28 cellular contexts compared by ENCODE assay signal in genomic region chr3:13539671-13540070, GRCh38. TPM values are rescaled to one million over a fixed set of nuclear protein-coding genes. Genes with fewer than 3 reads are reported as not detected.
A peak's percentile ranks its signal among the peaks of the same experiment; 100 is the strongest.
DNase-seq lines count a peak whose midpoint lies in the region; ATAC-seq, FAIRE-seq and TF ChIP-seq lines count a peak whose summit lies in the region.
"Had no signal": no experiment of that assay in that cellular context is flagged by ENCODE, and none has a peak within 500 bp of the region (broad histone marks: within the 10 kb centered on the region; RNA-seq: fewer than 3 reads in every experiment).

No MANE protein-coding gene starts in this region.

- H3K9me2 ChIP-seq in hepatocyte (replicated peaks; ENCODE audit: insufficient read depth) = no peaks in the 10 kb centered on the region

- peak overlapping the region; percentile 27 for H3K4me2 ChIP-seq in astrocyte (ENCODE audit: low read length)
- no peak overlapping the region for H3K4me2 ChIP-seq in hepatocyte
- H3K4me2 ChIP-seq: BLaER1 treated with 17β-estradiol and CSF1 and Interleukin-3, amounts not matched to agents 10 nM and 100 nM; KMS-11 had no signal

- H3K27ac Mint-ChIP-seq in astrocyte (ENCODE audit: unreplicated experiment) = peak overlapping the region; percentile 68
- H3K27ac Mint-ChIP-seq: effector memory CD8-positive, alpha-beta T cell; immature natural killer cell; T-helper 1 cell treated with Interleukin-12 subunit alpha and Interleukin-12 subunit beta and Interleukin-4 antibody, amounts not matched to agents 30 μg/mL and 1 μg/mL, for 36 hours had no signal

- peaks cover 6 to 31% (median 13%) of the 10 kb centered on the region in 9 donors for H3K4me1 ChIP-seq in heart right ventricle
- peaks cover 66% of the 10 kb centered on the region for H3K4me1 ChIP-seq in astrocyte (ENCODE audit: insufficient read depth, low read length)
- H3K4me1 ChIP-seq in right cardiac atrium (ENCODE audit: control insufficient read depth, insufficient read depth, low read length) = peaks cover 10% of the 10 kb centered on the region
- H3K4me1 ChIP-seq in uterus = no peaks in the 10 kb centered on the region
- H3K4me1 ChIP-seq in hepatocyte (ENCODE audit: insufficient read depth) = no peaks in the 10 kb centered on the region
- H3K4me1 ChIP-seq: right lobe of liver had no signal

- H3K79me2 ChIP-seq in astrocyte (ENCODE audit: insufficient read depth, low read length) (no peaks in the 10 kb centered on the region), hepatocyte (no peaks in the 10 kb centered on the region)

- H4K20me1 ChIP-seq in astrocyte (ENCODE audit: insufficient read depth, low read length) (no peaks in the 10 kb centered on the region), hepatocyte (ENCODE audit: insufficient read depth, poor library complexity, severe bottlenecking) (no peaks in the 10 kb centered on the region)

- H3K27ac ChIP-seq in heart right ventricle = peak overlapping the region in 7 of 10 donors; percentile 40 to 72 (median 61)
- H3K27ac ChIP-seq in astrocyte (ENCODE audit: low read depth, low read length) = no peak overlapping the region
- peak overlapping the region; percentile 61 for H3K27ac ChIP-seq in right cardiac atrium (ENCODE audit: low read length)
- H3K27ac ChIP-seq in uterus = peak overlapping the region; percentile 52 to 54
- no peak overlapping the region for H3K27ac ChIP-seq in hepatocyte
- H3K27ac ChIP-seq: BLaER1 treated with 17β-estradiol and CSF1 and Interleukin-3, amounts not matched to agents 10 nM and 100 nM; KMS-11; right lobe of liver; VCaP had no signal

- H3K4me1 Mint-ChIP-seq in astrocyte (ENCODE audit: low read depth, unreplicated experiment) = peaks cover 30% of the 10 kb centered on the region
- H3K4me1 Mint-ChIP-seq: immature natural killer cell had no signal

- DNase-seq in heart right ventricle = no peak
- DNase-seq in left cardiac atrium = no peak
- no peak for DNase-seq in astrocyte (ENCODE audit: low read depth)
- DNase-seq in right cardiac atrium = peak in 1 of 3 donors; percentile 56
- no peak for DNase-seq in uterus
- no peak for DNase-seq in hepatocyte (ENCODE audit: low spot score)
- DNase-seq in mucosa of gallbladder (ENCODE audit: low spot score) = no peak
- DNase-seq: activated CD4-positive, alpha-beta T cell treated with anti-CD3 and anti-CD28 coated beads, Interleukin-2, amount 50 U/mL, for 48 hours; activated gamma-delta T cell treated with Interleukin-2 at 50 U/mL for 16 hours; amygdala; effector memory CD8-positive, alpha-beta T cell; GDM1; head of caudate nucleus; immature natural killer cell; NCI-H1105; NCI-H526; stimulated activated CD4-positive, alpha-beta T cell treated with anti-CD3 and anti-CD28 coated beads, Interleukin-1b, Interleukin-23, amount 100 ng/mL, for 48 hours; stomach had no signal

- peaks cover 9% of the 10 kb centered on the region for H3K9me3 Mint-ChIP-seq in astrocyte (ENCODE audit: unreplicated experiment)
- H3K9me3 Mint-ChIP-seq: central memory CD8-positive, alpha-beta T cell; effector memory CD8-positive, alpha-beta T cell had no signal

- H3K4me3 ChIP-seq in heart right ventricle = no peak overlapping the region
- H3K4me3 ChIP-seq in astrocyte (ENCODE audit: insufficient read depth, low read depth, low read length) = no peak overlapping the region
- H3K4me3 ChIP-seq in right cardiac atrium (ENCODE audit: low read length) = no peak overlapping the region
- no peak overlapping the region for H3K4me3 ChIP-seq in uterus
- no peak overlapping the region for H3K4me3 ChIP-seq in hepatocyte
- H3K4me3 ChIP-seq: BLaER1 treated with 17β-estradiol and CSF1 and Interleukin-3, amounts not matched to agents 10 nM and 100 nM; lung; right lobe of liver; stomach had no signal

- no peak for TF ChIP-seq CTCF in heart right ventricle (IDR thresholded peaks at IDR 0.05)
- no peak for TF ChIP-seq CTCF in astrocyte (IDR thresholded peaks at IDR 0.05; ENCODE audit: insufficient read depth, low read depth, low read length)
- TF ChIP-seq CTCF in uterus (IDR thresholded peaks at IDR 0.05) = no peak
- TF ChIP-seq CTCF in hepatocyte (IDR thresholded peaks at IDR 0.05; ENCODE audit: poor library complexity) = no peak

- intact Hi-C loops in heart right ventricle (cut with DNase I) = no loop called here
- intact Hi-C loops in left cardiac atrium (cut with DNase I) = no loop called here
- intact Hi-C loops in right cardiac atrium (cut with DNase I) = no loop called here
- intact Hi-C loops in uterus (cut with DNase I; ENCODE audit: low total_unique reads) = no loop called here

- H3K36me3 ChIP-seq in heart right ventricle = no peaks in the 10 kb centered on the region
- H3K36me3 ChIP-seq in astrocyte (ENCODE audit: insufficient read depth, low read length) = no peaks in the 10 kb centered on the region
- H3K36me3 ChIP-seq in uterus = no peaks in the 10 kb centered on the region
- H3K36me3 ChIP-seq in hepatocyte (replicated peaks; ENCODE audit: insufficient read depth, low read depth) = no peaks in the 10 kb centered on the region
- H3K36me3 ChIP-seq: BLaER1 treated with 17β-estradiol and CSF1 and Interleukin-3, amounts not matched to agents 10 nM and 100 nM; right lobe of liver; stomach had no signal

- ATAC-seq in heart right ventricle = peak in 4 of 8 donors; percentile 4 to 33 (median 17)
- ATAC-seq in left cardiac atrium = no peak
- ATAC-seq in right cardiac atrium = no peak
- ATAC-seq in HG03442 (IDR thresholded peaks at IDR 0.05; ENCODE audit: unreplicated experiment) = no peak
- ATAC-seq: effector memory CD8-positive, alpha-beta T cell had no signal

- H3K9ac ChIP-seq in astrocyte (ENCODE audit: low read length) = no peak overlapping the region
- H3K9ac ChIP-seq: BLaER1 treated with 17β-estradiol and CSF1 and Interleukin-3, amounts not matched to agents 10 nM and 100 nM; KMS-11 had no signal

- H3K27me3 Mint-ChIP-seq in astrocyte (ENCODE audit: low read depth, unreplicated experiment) = peaks cover 2% of the 10 kb centered on the region

- H3K27me3 ChIP-seq in heart right ventricle (peaks cover 0 to 4% (median 0%) of the 10 kb centered on the region in 7 donors), astrocyte (ENCODE audit: insufficient read depth, low read length) (no peaks in the 10 kb centered on the region), right cardiac atrium (ENCODE audit: control insufficient read depth, insufficient read depth) (no peaks in the 10 kb centered on the region), uterus (no peaks in the 10 kb centered on the region), hepatocyte (no peaks in the 10 kb centered on the region)

- H2AFZ ChIP-seq in astrocyte (ENCODE audit: low read depth, low read length) (no peak overlapping the region), hepatocyte (no peak overlapping the region)

- WGBS in heart right ventricle, 2 donors = 73 to 85% methylated on average over 8 of the region's 8 CpGs
- 77% methylated on average over 8 of the region's 8 CpGs for WGBS in right cardiac atrium
- 90% methylated on average over 8 of the region's 8 CpGs for WGBS in hepatocyte (ENCODE audit: low lambda C conversion rate, missing lambda C conversion rate)

- FAIRE-seq in astrocyte (lab: Jason Lieb, UNC) = no peak
- FAIRE-seq: A204.1, GM19239 had no signal

- peaks cover 0 to 18% (median 0%) of the 10 kb centered on the region in 11 donors for H3K9me3 ChIP-seq in heart right ventricle
- no peaks in the 10 kb centered on the region for H3K9me3 ChIP-seq in astrocyte (ENCODE audit: insufficient read depth, low read depth, low read length)
- H3K9me3 ChIP-seq in right cardiac atrium (ENCODE audit: control insufficient read depth, low read length) = no peaks in the 10 kb centered on the region
- H3K9me3 ChIP-seq in uterus = no peaks in the 10 kb centered on the region
- H3K9me3 ChIP-seq in hepatocyte (ENCODE audit: low read depth) = no peaks in the 10 kb centered on the region
- H3K9me3 ChIP-seq: right lobe of liver had no signal

- no peak overlapping the region for H3K4me3 Mint-ChIP-seq in astrocyte (ENCODE audit: unreplicated experiment)
- H3K4me3 Mint-ChIP-seq: central memory CD8-positive, alpha-beta T cell; effector memory CD8-positive, alpha-beta T cell; immature natural killer cell; T-helper 1 cell treated with Interleukin-12 subunit alpha and Interleukin-12 subunit beta and Interleukin-4 antibody, amounts not matched to agents 30 μg/mL and 1 μg/mL, for 36 hours had no signal

- no peak for TF ChIP-seq POLR2A in uterus (IDR thresholded peaks at IDR 0.05)

- peaks cover 6% of the 10 kb centered on the region for H3K36me3 Mint-ChIP-seq in astrocyte (ENCODE audit: low read depth, unreplicated experiment)
- H3K36me3 Mint-ChIP-seq: immature natural killer cell had no signal

RNA-seq across cellular contexts. Expression of gene FBLN2, which starts 9.3 kb away (rescaled TPM):
- total RNA-seq in heart right ventricle = 10 to 100 TPM; 35.4 to 78.9 (median 47.0) TPM
- 10 to 100 TPM; 20.7 to 55.9 TPM for polyA plus RNA-seq in heart right ventricle
- 100 to 1,000 TPM; 178 to 256 TPM for total RNA-seq in left cardiac atrium
- 36.6 and 57.3 TPM in 2 replicates for total RNA-seq in astrocyte
- total RNA-seq in right cardiac atrium = 100 to 1,000 TPM; 165 to 323 (median 258) TPM
- 124 TPM for polyA plus RNA-seq in right cardiac atrium
- 100 to 1,000 TPM in 1 of 4 donors, 10 to 100 TPM in 3; 39.2 to 217 (median 48.6) TPM for total RNA-seq in uterus
- total RNA-seq in hepatocyte = 73.8 and 75.8 TPM in 2 replicates
- 76.2 and 85.6 TPM in 2 replicates for polyA plus RNA-seq in hepatocyte
- total RNA-seq in mucosa of gallbladder = 44.3 TPM

RNA-seq across cellular contexts. Expression of gene HDAC11, which starts 59.6 kb away (rescaled TPM):
- total RNA-seq in heart right ventricle (10 to 100 TPM; 26.6 to 46.0 (median 33.7) TPM), left cardiac atrium (10 to 100 TPM; 27.6 to 36.0 TPM), astrocyte (8.6 and 9.5 TPM in 2 replicates), right cardiac atrium (10 to 100 TPM; 35.2 to 43.2 (median 40.0) TPM), uterus (10 to 100 TPM in 3 of 4 donors, 1 to 10 TPM in 1; 7.4 to 20.6 (median 11.7) TPM), hepatocyte (8.1 and 8.4 TPM in 2 replicates), mucosa of gallbladder (43.7 TPM)
- polyA plus RNA-seq in heart right ventricle (10 to 100 TPM; 15.9 to 21.7 TPM), right cardiac atrium (51.3 TPM), hepatocyte (12.3 and 17.2 TPM in 2 replicates)

Comparison
In these comparisons a context has a peak if more than half of its experiments do, and no peak if none do; other contexts are left out.
1. H3K27ac ChIP-seq: peak in heart right ventricle (7 of 10), right cardiac atrium (single experiment) and uterus (2 of 2); none in astrocyte (single experiment) and hepatocyte (single experiment).